ENCODE assay signal across 18 cellular contexts in genomic region chr5:11378462-11378861, GRCh38.
A peak's percentile ranks its signal among the peaks of the same experiment; 100 is the strongest.
DNase-seq lines count a peak whose midpoint lies in the region; ATAC-seq lines count a peak whose summit lies in the region.
"Had no signal": no experiment of that assay in that cellular context is flagged by ENCODE, and none has a peak within 500 bp of the region (broad histone marks: within the 10 kb centered on the region; RNA-seq: fewer than 3 reads in every experiment).

No MANE protein-coding gene starts in this region.

- intact Hi-C loops in sciatic nerve (cut with DNase I), result no loop called here

- peak; percentile 4 to 49 for DNase-seq in NCI-H2081 (lab: John Stamatoyannopoulos, UW)
- DNase-seq in NCI-H2081 treated with DMSO at 0.1 percent for 48 hours (lab: John Stamatoyannopoulos, UW), result no peak
- peak; percentile 26 for DNase-seq in HuH-7 (ENCODE audit: low spot score)
- peak; percentile 67 for DNase-seq in NCI-H446 treated with DMSO at 0.1 percent for 48 hours (lab: John Stamatoyannopoulos, UW)
- no peak for DNase-seq in sciatic nerve (ENCODE audit: low spot score)
- DNase-seq in NK-92 (lab: John Stamatoyannopoulos, UW; ENCODE audit: unreplicated experiment), result no peak
- DNase-seq in NCI-H1436 treated with DMSO at 0.1 percent for 48 hours (lab: John Stamatoyannopoulos, UW), result no peak
- DNase-seq: 8988T; AML-193; Calu3; CD8-positive, alpha-beta memory T cell; DMS153; DMS79 treated with DMSO at 0.1 percent for 48 hours; GDM1; GOT3; HCEC 1CT; HFFc6 had no signal

- ATAC-seq in sciatic nerve (peak; percentile 87), HG03521 (IDR thresholded peaks at IDR 0.05; ENCODE audit: unreplicated experiment) (no peak)

Comparison
In these comparisons a context has a peak if more than half of its experiments do, and no peak if none do; other contexts are left out.
1. DNase-seq: peak in NCI-H2081 (2 of 2), HuH-7 (single experiment) and NCI-H446 treated with DMSO at 0.1 percent for 48 hours (single experiment); none in NCI-H2081 treated with DMSO at 0.1 percent for 48 hours (single experiment), sciatic nerve (single experiment), NK-92 (single experiment) and NCI-H1436 treated with DMSO at 0.1 percent for 48 hours (single experiment).